ENCODE assay signal across 19 cellular contexts in the genomic region with DNA sequence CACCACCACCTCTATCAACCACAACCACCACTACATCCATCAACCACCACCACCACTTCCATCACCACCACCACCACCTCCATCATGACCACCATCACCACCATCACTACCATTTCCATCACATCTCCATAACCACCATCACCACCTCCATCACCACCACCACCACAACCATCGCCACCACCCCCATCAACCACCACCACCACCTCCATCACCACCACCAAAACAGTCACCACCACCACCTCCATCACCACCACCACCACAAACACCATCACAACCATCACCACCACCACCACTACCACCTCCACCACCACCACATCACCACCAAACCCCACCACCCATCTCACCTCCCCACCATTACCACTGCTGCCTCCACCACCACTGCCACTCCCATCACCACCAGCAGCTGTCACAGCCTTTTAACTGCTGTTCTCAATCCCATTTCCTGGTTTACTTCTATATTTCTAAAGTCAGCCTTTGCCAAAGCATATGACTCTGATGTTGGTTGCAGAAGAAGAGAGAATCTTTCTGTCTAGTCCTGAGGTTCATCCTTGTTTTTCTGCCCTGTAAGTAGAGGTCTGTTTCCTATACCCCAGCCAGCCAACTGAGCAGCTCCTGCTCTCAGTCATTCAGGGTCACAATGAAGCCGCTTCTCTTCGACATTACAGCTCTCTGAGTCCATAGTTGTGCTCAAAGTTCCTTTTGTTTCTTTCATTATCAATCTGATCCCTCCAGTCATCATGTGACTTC. TPM values are rescaled to one million over a fixed set of nuclear protein-coding genes. Genes with fewer than 3 reads are reported as not detected.
DNase-seq lines count a peak whose midpoint lies in the region; ATAC-seq and TF ChIP-seq lines count a peak whose summit lies in the region.
"Had no signal": no experiment of that assay in that cellular context is flagged by ENCODE, and none has a peak within 500 bp of the region (broad histone marks: within the 10 kb centered on the region; RNA-seq: fewer than 3 reads in every experiment).

No MANE protein-coding gene starts in this region.

- H3K4me3 Mint-ChIP-seq in stimulated activated naive CD8-positive, alpha-beta T cell treated with anti-CD3 and anti-CD28 coated beads, Interleukin-15, Interleukin-2, amounts not matched to agents 100 ng/mL and 50 ng/mL, for 24 hours, result peak overlapping the region; percentile 56
- H3K4me3 Mint-ChIP-seq in WTC11, result no peak overlapping the region
- H3K4me3 Mint-ChIP-seq: GM23338, neural progenitor cell had no signal

- in situ Hi-C loops in GM23248 (cut with MboI), result no loop called here

- POLR2A ChIA-PET in WTC11 (lab: Charles Lee), result no interaction called here

- DNase-seq in stimulated activated naive CD8-positive, alpha-beta T cell treated with anti-CD3 and anti-CD28 coated beads, Interleukin-15, Interleukin-2, amounts not matched to agents 100 U/mL and 50 U/mL, for 24 hours, result no peak
- no peak for DNase-seq in WTC11 (ENCODE audit: low spot score)
- DNase-seq in islet precursor cell, result peak; percentile 34
- no peak for DNase-seq in ureter (ENCODE audit: low spot score)
- no peak for DNase-seq in upper lobe of right lung
- DNase-seq in GM23248, result no peak
- DNase-seq: central memory CD4-positive, alpha-beta T cell; DMS79; gastrocnemius medialis; lower lobe of right lung; NCI-H1105; retina; SIG-M5; stimulated activated CD4-positive, alpha-beta T cell treated with anti-CD3 and anti-CD28 coated beads, Interleukin-1b, Interleukin-23, amount 100 ng/mL, for 48 hours; thyroid gland had no signal

- TF ChIP-seq CTCF in WTC11 (IDR thresholded peaks at IDR 0.05) (no peak), upper lobe of right lung (IDR thresholded peaks at IDR 0.05) (no peak)

- peaks cover 19% of the 10 kb centered on the region for H3K4me1 Mint-ChIP-seq in stimulated activated naive CD8-positive, alpha-beta T cell treated with anti-CD3 and anti-CD28 coated beads, Interleukin-15, Interleukin-2, amounts not matched to agents 100 ng/mL and 50 ng/mL, for 24 hours (ENCODE audit: low read depth)
- H3K4me1 Mint-ChIP-seq in WTC11, result peaks cover 10% of the 10 kb centered on the region

- H3K9ac ChIP-seq in GM23248, result no peak overlapping the region
- H3K9ac ChIP-seq: neural progenitor cell had no signal

- peaks cover 5% of the 10 kb centered on the region for H3K9me3 Mint-ChIP-seq in stimulated activated naive CD8-positive, alpha-beta T cell treated with anti-CD3 and anti-CD28 coated beads, Interleukin-15, Interleukin-2, amounts not matched to agents 100 ng/mL and 50 ng/mL, for 24 hours
- H3K9me3 Mint-ChIP-seq in WTC11, result peaks cover 6% of the 10 kb centered on the region

- peak overlapping the region; percentile 68 for H3K27ac Mint-ChIP-seq in stimulated activated naive CD8-positive, alpha-beta T cell treated with anti-CD3 and anti-CD28 coated beads, Interleukin-15, Interleukin-2, amounts not matched to agents 100 ng/mL and 50 ng/mL, for 24 hours
- no peak overlapping the region for H3K27ac Mint-ChIP-seq in WTC11
- H3K27ac Mint-ChIP-seq: GM23338, neural progenitor cell had no signal

- H3K27me3 ChIP-seq in upper lobe of right lung (no peaks in the 10 kb centered on the region), GM23248 (replicated peaks; ENCODE audit: insufficient read depth) (no peaks in the 10 kb centered on the region)
- H3K27me3 ChIP-seq: neural progenitor cell, thyroid gland had no signal

- H3F3A ChIP-seq in GM23248 (ENCODE audit: insufficient read depth), result peaks cover 27% of the 10 kb centered on the region

- H4K20me1 ChIP-seq in GM23248 (ENCODE audit: insufficient read depth), result no peaks in the 10 kb centered on the region

- H3K27me3 Mint-ChIP-seq in stimulated activated naive CD8-positive, alpha-beta T cell treated with anti-CD3 and anti-CD28 coated beads, Interleukin-15, Interleukin-2, amounts not matched to agents 100 ng/mL and 50 ng/mL, for 24 hours, result peaks cover 21% of the 10 kb centered on the region
- no peaks in the 10 kb centered on the region for H3K27me3 Mint-ChIP-seq in WTC11 (ENCODE audit: low read depth)

- no peaks in the 10 kb centered on the region for H3K9me3 ChIP-seq in upper lobe of right lung
- no peaks in the 10 kb centered on the region for H3K9me3 ChIP-seq in GM23248 (ENCODE audit: low read depth)
- H3K9me3 ChIP-seq: gastrocnemius medialis, lower lobe of right lung, thyroid gland had no signal

- CTCF ChIA-PET in WTC11 (lab: Charles Lee), result no interaction called here

- H3K4me2 ChIP-seq in GM23248 (ENCODE audit: unreplicated experiment), result no peak overlapping the region
- H3K4me2 ChIP-seq: GM23338, neural progenitor cell had no signal

- no peaks in the 10 kb centered on the region for H3K36me3 Mint-ChIP-seq in stimulated activated naive CD8-positive, alpha-beta T cell treated with anti-CD3 and anti-CD28 coated beads, Interleukin-15, Interleukin-2, amounts not matched to agents 100 ng/mL and 50 ng/mL, for 24 hours (ENCODE audit: low read depth)
- H3K36me3 Mint-ChIP-seq in WTC11, result peaks cover 5% of the 10 kb centered on the region; the same call in 1 of the 2 replicates
- H3K36me3 Mint-ChIP-seq: neural progenitor cell had no signal

- H3K9me2 ChIP-seq in GM23248 (ENCODE audit: insufficient read depth), result no peaks in the 10 kb centered on the region

- H3K4me3 ChIP-seq in upper lobe of right lung (no peak overlapping the region), GM23248 (no peak overlapping the region)
- H3K4me3 ChIP-seq: gastrocnemius medialis, GM23338, lower lobe of right lung, neural progenitor cell, thyroid gland had no signal

- intact Hi-C loops in upper lobe of right lung (cut with DNase I), result no loop called here

- H3K79me2 ChIP-seq in GM23248 (ENCODE audit: insufficient read depth), result no peaks in the 10 kb centered on the region

- H3K27ac ChIP-seq in upper lobe of right lung (no peak overlapping the region), GM23248 (no peak overlapping the region)
- H3K27ac ChIP-seq: gastrocnemius medialis, lower lobe of right lung, neural progenitor cell, thyroid gland had no signal

- H2AFZ ChIP-seq in GM23248, result no peak overlapping the region
- H2AFZ ChIP-seq: GM23338, neural progenitor cell had no signal

- no peak for ATAC-seq in stimulated activated naive CD8-positive, alpha-beta T cell treated with anti-CD3 and anti-CD28 coated beads, Interleukin-15, Interleukin-2, amounts not matched to agents 100 U/mL and 50 U/mL, for 24 hours
- ATAC-seq in WTC11, result no peak
- ATAC-seq in upper lobe of right lung, result no peak
- ATAC-seq in HG03139 (IDR thresholded peaks at IDR 0.05; ENCODE audit: unreplicated experiment), result no peak
- ATAC-seq: gastrocnemius medialis, GM23338, lower lobe of right lung had no signal

- H3K36me3 ChIP-seq in upper lobe of right lung, result no peaks in the 10 kb centered on the region
- H3K36me3 ChIP-seq in GM23248 (ENCODE audit: low read depth), result no peaks in the 10 kb centered on the region
- H3K36me3 ChIP-seq: gastrocnemius medialis, lower lobe of right lung, neural progenitor cell, thyroid gland had no signal

- H3K4me1 ChIP-seq in upper lobe of right lung (no peaks in the 10 kb centered on the region), GM23248 (ENCODE audit: insufficient read depth) (peaks cover 27% of the 10 kb centered on the region)
- H3K4me1 ChIP-seq: gastrocnemius medialis, lower lobe of right lung, thyroid gland had no signal

- 87 to 90% methylated on average over 2 to 3 of the region's 3 CpGs for WGBS in GM23248 (ENCODE audit: low coverage in 1 of 2, low lambda C conversion rate in 2 of 2, missing lambda C conversion rate in 2 of 2), 2 experiments

TF ChIP-seq in WTC11, 78 proteins besides CTCF, POLR2A, EP300 and RAD21:
- TF ChIP-seq, protein P1, sequence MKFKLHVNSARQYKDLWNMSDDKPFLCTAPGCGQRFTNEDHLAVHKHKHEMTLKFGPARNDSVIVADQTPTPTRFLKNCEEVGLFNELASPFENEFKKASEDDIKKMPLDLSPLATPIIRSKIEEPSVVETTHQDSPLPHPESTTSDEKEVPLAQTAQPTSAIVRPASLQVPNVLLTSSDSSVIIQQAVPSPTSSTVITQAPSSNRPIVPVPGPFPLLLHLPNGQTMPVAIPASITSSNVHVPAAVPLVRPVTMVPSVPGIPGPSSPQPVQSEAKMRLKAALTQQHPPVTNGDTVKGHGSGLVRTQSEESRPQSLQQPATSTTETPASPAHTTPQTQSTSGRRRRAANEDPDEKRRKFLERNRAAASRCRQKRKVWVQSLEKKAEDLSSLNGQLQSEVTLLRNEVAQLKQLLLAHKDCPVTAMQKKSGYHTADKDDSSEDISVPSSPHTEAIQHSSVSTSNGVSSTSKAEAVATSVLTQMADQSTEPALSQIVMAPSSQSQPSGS (CRISPR knock-in tag; IDR thresholded peaks at IDR 0.05; ENCODE audit: borderline replicate concordance, low read depth), result 0 out of 2 replicates have a peak, but pooled peaks have one; percentile 11
- no peak for TF ChIP-seq MYBL2 (CRISPR knock-in tag; IDR thresholded peaks at IDR 0.05)
TF ChIP-seq in WTC11: peak in this region for 1.

RNA-seq across cellular contexts. Expression of a gene that starts 14.0 kb away (rescaled TPM):
- total RNA-seq in WTC11 (2021) (0.48 to 1.0 TPM (median 0.73 TPM) in 3 replicates), ureter (0.60 TPM), upper lobe of right lung (not detected)
- total RNA-seq in GM23248 (2014; rRNA removed; shearing (Covaris generic)), result 1.8 and 7.1 TPM in 2 replicates
- polyA plus RNA-seq in GM23248 (2016; fragmentation: Nextera tagmentation; extraction: Ambion mirVana), result 1.3 and 2.1 TPM in 2 replicates
- total RNA-seq: gastrocnemius medialis, GM23338 had no signal
